ENCODE assay signal across 19 cellular contexts in the genomic region with DNA sequence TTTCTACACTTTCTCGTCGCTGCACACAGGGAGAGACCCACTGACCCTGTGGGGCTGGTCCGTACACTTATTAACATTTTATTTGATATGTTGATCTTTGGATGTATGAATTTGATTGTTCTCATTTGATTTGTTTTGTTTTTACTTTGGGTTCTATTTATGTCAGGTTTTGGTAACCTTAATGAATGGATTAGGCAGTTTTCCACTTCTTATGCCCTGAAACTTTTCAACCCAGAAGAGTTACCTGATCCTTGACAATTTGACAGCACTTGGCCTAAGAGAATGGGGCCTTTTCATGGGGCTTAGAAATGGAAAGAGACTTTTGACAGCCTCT. TPM values are rescaled to one million over a fixed set of nuclear protein-coding genes. Genes with fewer than 3 reads are reported as not detected.
DNase-seq lines count a peak whose midpoint lies in the region; ATAC-seq and TF ChIP-seq lines count a peak whose summit lies in the region.
"Had no signal": no experiment of that assay in that cellular context is flagged by ENCODE, and none has a peak within 500 bp of the region (broad histone marks: within the 10 kb centered on the region; RNA-seq: fewer than 3 reads in every experiment).

No MANE protein-coding gene starts in this region.

- ATAC-seq in stimulated activated naive CD8-positive, alpha-beta T cell treated with anti-CD3 and anti-CD28 coated beads, Interleukin-15, amount 100 ng/mL, for 72 hours, result no peak
- no peak for ATAC-seq in stimulated activated naive CD8-positive, alpha-beta T cell treated with anti-CD3 and anti-CD28 coated beads, Interleukin-15, Interleukin-2, amounts not matched to agents 100 U/mL and 50 U/mL, for 24 hours
- ATAC-seq in WTC11 (no peak), HG03025 (IDR thresholded peaks at IDR 0.05; ENCODE audit: low FRiP score, unreplicated experiment) (no peak), GM21381 (IDR thresholded peaks at IDR 0.05; ENCODE audit: unreplicated experiment) (no peak)
- ATAC-seq: HCT116 had no signal

- peak overlapping the region; percentile 17 to 39 for H3K4me3 Mint-ChIP-seq in stimulated activated naive CD8-positive, alpha-beta T cell treated with anti-CD3 and anti-CD28 coated beads, Interleukin-15, amount 100 ng/mL, for 72 hours
- H3K4me3 Mint-ChIP-seq in WTC11 (peak overlapping the region; percentile 68), type B pancreatic cell (peak overlapping the region; percentile 78)

- peaks cover 42% of the 10 kb centered on the region for H3K27me3 Mint-ChIP-seq in stimulated activated naive CD8-positive, alpha-beta T cell treated with anti-CD3 and anti-CD28 coated beads, Interleukin-15, amount 100 ng/mL, for 72 hours
- H3K27me3 Mint-ChIP-seq in WTC11 (ENCODE audit: low read depth), result peaks cover 6% of the 10 kb centered on the region; the same call in 1 of the 2 replicates
- peaks cover 9% of the 10 kb centered on the region for H3K27me3 Mint-ChIP-seq in type B pancreatic cell

- TF ChIP-seq CTCF in WTC11 (IDR thresholded peaks at IDR 0.05) (no peak), type B pancreatic cell (conservative IDR thresholded peaks at IDR 0.05) (no peak)

- H3K4me1 ChIP-seq in iPS-15b (ENCODE audit: control insufficient read depth, insufficient read depth, low read length), result no peaks in the 10 kb centered on the region
- H3K4me1 ChIP-seq: Peyer's patch had no signal

- CTCF ChIA-PET in WTC11 (lab: Charles Lee), result no interaction called here

- H3K9ac ChIP-seq in iPS-15b (ENCODE audit: low read depth, low read length), result no peak overlapping the region

- H3K36me3 ChIP-seq in iPS-15b (ENCODE audit: control insufficient read depth, insufficient read depth, low read length), result no peaks in the 10 kb centered on the region
- H3K36me3 ChIP-seq: MG63, Peyer's patch had no signal

- H3K27me3 ChIP-seq in iPS-15b (ENCODE audit: control insufficient read depth, insufficient read depth, low read length), result peaks cover 6% of the 10 kb centered on the region
- H3K27me3 ChIP-seq: MG63, Peyer's patch had no signal

- H3K4me3 ChIP-seq in iPS-15b (ENCODE audit: low read depth, low read length), result peak overlapping the region; percentile 13
- H3K4me3 ChIP-seq: MG63, Peyer's patch had no signal

- DNase-seq in stimulated activated naive CD8-positive, alpha-beta T cell treated with anti-CD3 and anti-CD28 coated beads, Interleukin-15, amount 100 ng/mL, for 72 hours, result no peak
- DNase-seq in stimulated activated naive CD8-positive, alpha-beta T cell treated with anti-CD3 and anti-CD28 coated beads, Interleukin-15, Interleukin-2, amounts not matched to agents 100 U/mL and 50 U/mL, for 24 hours, result no peak
- DNase-seq in WTC11 (ENCODE audit: low spot score), result no peak
- DNase-seq in type B pancreatic cell (ENCODE audit: extremely low spot score, unreplicated experiment), result no peak
- no peak for DNase-seq in stimulated activated CD4-positive, alpha-beta T cell treated with anti-CD3 and anti-CD28 coated beads, Interleukin-4, amount 100 ng/mL, for 24 hours
- DNase-seq: 8988T; Calu3; CD4-positive, CD25-positive, alpha-beta regulatory T cell; MG63; NCI-H1092; NCI-H2081 treated with DMSO at 0.1 percent for 48 hours; Peyer's patch had no signal

- H3K9me3 Mint-ChIP-seq in stimulated activated naive CD8-positive, alpha-beta T cell treated with anti-CD3 and anti-CD28 coated beads, Interleukin-15, amount 100 ng/mL, for 72 hours, result no peaks in the 10 kb centered on the region
- H3K9me3 Mint-ChIP-seq in WTC11 (no peaks in the 10 kb centered on the region), type B pancreatic cell (no peaks in the 10 kb centered on the region)

- H3K9me3 ChIP-seq in iPS-15b (ENCODE audit: control insufficient read depth, insufficient read depth, low read length), result no peaks in the 10 kb centered on the region
- H3K9me3 ChIP-seq: MG63, Peyer's patch had no signal

- POLR2A ChIA-PET in WTC11 (lab: Charles Lee), result no interaction called here

- H3K27ac Mint-ChIP-seq in stimulated activated naive CD8-positive, alpha-beta T cell treated with anti-CD3 and anti-CD28 coated beads, Interleukin-15, amount 100 ng/mL, for 72 hours, result no peak overlapping the region
- H3K27ac Mint-ChIP-seq in WTC11 (no peak overlapping the region), type B pancreatic cell (peak overlapping the region; percentile 81)
- H3K27ac Mint-ChIP-seq: CD4-positive, CD25-positive, alpha-beta regulatory T cell had no signal

- H3K4me1 Mint-ChIP-seq in stimulated activated naive CD8-positive, alpha-beta T cell treated with anti-CD3 and anti-CD28 coated beads, Interleukin-15, amount 100 ng/mL, for 72 hours, result peaks cover 32% of the 10 kb centered on the region
- H3K4me1 Mint-ChIP-seq in WTC11 (peaks cover 18% of the 10 kb centered on the region), type B pancreatic cell (ENCODE audit: unreplicated experiment) (peaks cover 19% of the 10 kb centered on the region)

- H3K36me3 Mint-ChIP-seq in WTC11 (no peaks in the 10 kb centered on the region), type B pancreatic cell (no peaks in the 10 kb centered on the region)
- H3K36me3 Mint-ChIP-seq: CD4-positive, CD25-positive, alpha-beta regulatory T cell; IgD-negative memory B cell had no signal

TF ChIP-seq in WTC11, 78 proteins besides CTCF, POLR2A, EP300 and RAD21 (continues in another document):
- TF ChIP-seq OVOL2 (CRISPR knock-in tag; IDR thresholded peaks at IDR 0.05; ENCODE audit: borderline replicate concordance), result no peak
- TF ChIP-seq MXD4 (CRISPR knock-in tag; IDR thresholded peaks at IDR 0.05; ENCODE audit: borderline replicate concordance), result no peak
- TF ChIP-seq, protein P1, sequence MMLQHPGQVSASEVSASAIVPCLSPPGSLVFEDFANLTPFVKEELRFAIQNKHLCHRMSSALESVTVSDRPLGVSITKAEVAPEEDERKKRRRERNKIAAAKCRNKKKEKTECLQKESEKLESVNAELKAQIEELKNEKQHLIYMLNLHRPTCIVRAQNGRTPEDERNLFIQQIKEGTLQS (CRISPR knock-in tag; conservative IDR thresholded peaks at IDR 0.05), result no peak
- no peak for TF ChIP-seq CREB1 (CRISPR knock-in tag; IDR thresholded peaks at IDR 0.05)
- no peak for TF ChIP-seq ZNF317 (CRISPR knock-in tag; IDR thresholded peaks at IDR 0.05; ENCODE audit: borderline replicate concordance, low read depth)
- no peak for TF ChIP-seq ZNF138 (CRISPR knock-in tag; conservative IDR thresholded peaks at IDR 0.05)
- TF ChIP-seq NFATC4 (CRISPR knock-in tag; IDR thresholded peaks at IDR 0.05), result no peak
- no peak for TF ChIP-seq SMAD4 (CRISPR knock-in tag; IDR thresholded peaks at IDR 0.05)
- TF ChIP-seq, protein P2, sequence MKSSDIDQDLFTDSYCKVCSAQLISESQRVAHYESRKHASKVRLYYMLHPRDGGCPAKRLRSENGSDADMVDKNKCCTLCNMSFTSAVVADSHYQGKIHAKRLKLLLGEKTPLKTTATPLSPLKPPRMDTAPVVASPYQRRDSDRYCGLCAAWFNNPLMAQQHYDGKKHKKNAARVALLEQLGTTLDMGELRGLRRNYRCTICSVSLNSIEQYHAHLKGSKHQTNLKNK (CRISPR knock-in tag; IDR thresholded peaks at IDR 0.05), result no peak
- TF ChIP-seq, protein P3, sequence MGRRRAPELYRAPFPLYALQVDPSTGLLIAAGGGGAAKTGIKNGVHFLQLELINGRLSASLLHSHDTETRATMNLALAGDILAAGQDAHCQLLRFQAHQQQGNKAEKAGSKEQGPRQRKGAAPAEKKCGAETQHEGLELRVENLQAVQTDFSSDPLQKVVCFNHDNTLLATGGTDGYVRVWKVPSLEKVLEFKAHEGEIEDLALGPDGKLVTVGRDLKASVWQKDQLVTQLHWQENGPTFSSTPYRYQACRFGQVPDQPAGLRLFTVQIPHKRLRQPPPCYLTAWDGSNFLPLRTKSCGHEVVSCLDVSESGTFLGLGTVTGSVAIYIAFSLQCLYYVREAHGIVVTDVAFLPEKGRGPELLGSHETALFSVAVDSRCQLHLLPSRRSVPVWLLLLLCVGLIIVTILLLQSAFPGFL (CRISPR knock-in tag; IDR thresholded peaks at IDR 0.05; ENCODE audit: borderline replicate concordance), result no peak
- TF ChIP-seq, protein P4, sequence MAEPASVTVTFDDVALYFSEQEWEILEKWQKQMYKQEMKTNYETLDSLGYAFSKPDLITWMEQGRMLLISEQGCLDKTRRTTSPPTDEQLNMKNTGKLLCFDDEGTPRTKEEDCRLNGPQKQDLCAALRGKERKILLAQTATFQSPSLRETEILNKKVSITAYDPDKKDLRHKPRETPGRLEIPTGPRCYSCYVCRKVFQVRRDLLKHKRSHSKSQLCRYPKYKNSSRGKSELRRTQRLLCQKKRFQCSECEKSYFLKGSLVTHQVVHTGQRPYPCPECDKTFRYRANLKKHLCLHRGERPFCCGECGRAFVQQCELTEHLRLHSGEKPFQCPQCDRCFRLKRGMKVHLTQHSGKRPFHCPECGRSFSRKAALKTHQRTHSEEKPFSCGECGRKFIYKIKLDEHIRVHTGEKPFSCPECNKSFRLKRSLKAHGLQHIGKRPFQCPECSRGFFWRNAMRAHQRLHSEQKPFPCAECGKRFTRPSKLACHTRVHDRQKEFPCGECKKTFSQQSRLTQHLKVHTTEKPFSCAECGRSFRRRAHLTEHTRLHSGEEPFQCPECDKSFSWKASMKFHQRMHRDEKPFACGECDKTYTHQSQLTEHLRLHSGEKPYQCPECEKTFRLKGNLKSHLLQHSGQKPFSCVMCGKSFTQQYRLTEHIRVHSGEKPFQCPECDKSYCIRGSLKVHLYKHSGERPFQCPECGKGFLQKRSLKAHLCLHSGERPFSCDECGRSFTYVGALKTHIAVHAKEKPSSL (CRISPR knock-in tag; conservative IDR thresholded peaks at IDR 0.05), result no peak
- no peak for TF ChIP-seq ETV6 (CRISPR knock-in tag; IDR thresholded peaks at IDR 0.05)

RNA-seq across cellular contexts. Expression of a gene that starts 23.6 kb away (rescaled TPM):
- total RNA-seq in WTC11 (2021) (not detected in 3 replicates), type B pancreatic cell (ENCODE audit: low replicate concordance) (not detected in 2 replicates)
- total RNA-seq: Calu3; CD4-positive, CD25-positive, alpha-beta regulatory T cell; NCI-H460; Peyer's patch; SK-MEL-5 had no signal

RNA-seq across cellular contexts. Expression of a gene that starts 33.7 kb away (rescaled TPM):
- total RNA-seq in WTC11 (2021) (not detected in 3 replicates), type B pancreatic cell (ENCODE audit: low replicate concordance) (not detected in 2 replicates)
- total RNA-seq: Calu3; CD4-positive, CD25-positive, alpha-beta regulatory T cell; NCI-H460; Peyer's patch; SK-MEL-5 had no signal

RNA-seq across cellular contexts. Expression of a gene that starts 48.7 kb away (rescaled TPM):
- total RNA-seq in WTC11 (2021), result 8.7 to 9.3 TPM (median 9.0 TPM) in 3 replicates
- 10.3 and 11.2 TPM in 2 replicates for total RNA-seq in type B pancreatic cell (ENCODE audit: low replicate concordance)
- total RNA-seq: NCI-H460 had no signal

Comparison
In these comparisons a context has a peak if more than half of its experiments do, and no peak if none do; other contexts are left out.
1. H3K4me3 Mint-ChIP-seq: peak in every context shown above with its lines; median percentile 78 in type B pancreatic cell; 68 in WTC11; 28 in stimulated activated naive CD8-positive, alpha-beta T cell treated with anti-CD3 and anti-CD28 coated beads, Interleukin-15, amount 100 ng/mL, for 72 hours.